In genomic region chr11:82902086-82902485, GRCh38 we compare ENCODE assay signal across 7 cellular contexts. TPM values are rescaled to one million over a fixed set of nuclear protein-coding genes. Genes with fewer than 3 reads are reported as not detected.
DNase-seq lines count a peak whose midpoint lies in the region; ATAC-seq and TF ChIP-seq lines count a peak whose summit lies in the region.

No MANE protein-coding gene starts in this region.

- no peaks in the 10 kb centered on the region for H3K9me2 ChIP-seq in GM23338 (ENCODE audit: insufficient read depth)

- H3K4me1 ChIP-seq in GM23338 (ENCODE audit: insufficient read depth) (peaks cover 26% of the 10 kb centered on the region), SJCRH30 (peaks cover 8% of the 10 kb centered on the region), esophagus squamous epithelium (peaks cover 19 to 82% (median 24%) of the 10 kb centered on the region in 3 donors)

- no peak for TF ChIP-seq POLR2A in esophagus squamous epithelium (IDR thresholded peaks at IDR 0.05)

- no peaks in the 10 kb centered on the region for H3K36me3 ChIP-seq in GM23338 (ENCODE audit: insufficient read depth)
- no peaks in the 10 kb centered on the region for H3K36me3 ChIP-seq in SJCRH30
- H3K36me3 ChIP-seq in esophagus squamous epithelium = no peaks in the 10 kb centered on the region

- intact Hi-C loops in esophagus squamous epithelium (cut with DNase I) = loop anchor here (10.0 kb wide), 2 partner anchors 263 to 373 kb away; no protein-coding TSS in a partner anchor

- peak overlapping the region; percentile 78 for H3K4me2 ChIP-seq in GM23338

- H3K79me2 ChIP-seq in GM23338 (replicated peaks; ENCODE audit: insufficient read depth) = peaks cover 68% of the 10 kb centered on the region

- peak overlapping the region; percentile 93 for H3K4me3 Mint-ChIP-seq in GM23338

- H3K9me3 Mint-ChIP-seq in GM23338 = no peaks in the 10 kb centered on the region

- H3K27me3 Mint-ChIP-seq in GM23338 (ENCODE audit: insufficient read depth, low read depth, poor library complexity) = no peaks in the 10 kb centered on the region

- ATAC-seq in GM23338 (no peak), HG03378 (IDR thresholded peaks at IDR 0.05; ENCODE audit: unreplicated experiment) (no peak)

- H2AFZ ChIP-seq in GM23338 = peak overlapping the region; percentile 24; the same call in 1 of the 2 replicates

- no peaks in the 10 kb centered on the region for H3K36me3 Mint-ChIP-seq in GM23338 (ENCODE audit: low read depth)

- H3K9me3 ChIP-seq in SJCRH30 (replicated peaks) (no peaks in the 10 kb centered on the region), esophagus squamous epithelium (no peaks in the 10 kb centered on the region)

- DNase-seq in GM23338 (ENCODE audit: low spot score) (no peak), SJCRH30 (no peak), esophagus squamous epithelium (lab: John Stamatoyannopoulos, UW) (no peak), skeletal muscle cell (ENCODE audit: low read depth) (no peak), NCI-H1694 treated with DMSO at 0.1 percent for 48 hours (lab: John Stamatoyannopoulos, UW) (no peak), DMS153 treated with DMSO at 0.1 percent for 48 hours (lab: John Stamatoyannopoulos, UW; ENCODE audit: unreplicated experiment) (no peak)

- peak overlapping the region; percentile 64 for H3K27ac Mint-ChIP-seq in GM23338

- H3K27me3 ChIP-seq in GM23338 (ENCODE audit: insufficient read depth) = no peaks in the 10 kb centered on the region
- no peaks in the 10 kb centered on the region for H3K27me3 ChIP-seq in SJCRH30
- no peaks in the 10 kb centered on the region for H3K27me3 ChIP-seq in esophagus squamous epithelium

- TF ChIP-seq CTCF in GM23338 (conservative IDR thresholded peaks at IDR 0.05; ENCODE audit: low read depth in 2 of 2) = no peak
- TF ChIP-seq CTCF in esophagus squamous epithelium (IDR thresholded peaks at IDR 0.05) = no peak

- H3K27ac ChIP-seq in GM23338 (ENCODE audit: low read depth) (peak overlapping the region; percentile 14; the same call in 1 of the 2 replicates), SJCRH30 (peak overlapping the region; percentile 77), esophagus squamous epithelium (peak overlapping the region in 2 of 4 donors; percentile 97)

- peaks cover 10% of the 10 kb centered on the region; the same call in 1 of the 2 replicates for H4K20me1 ChIP-seq in GM23338 (replicated peaks; ENCODE audit: insufficient read depth)

- H3K4me3 ChIP-seq in GM23338 (peak overlapping the region; percentile 73), SJCRH30 (peak overlapping the region; percentile 82), esophagus squamous epithelium (peak overlapping the region; percentile 62 to 82 (median 74)), skeletal muscle cell (ENCODE audit: low read depth, low read length) (peak overlapping the region; percentile 63)

- H3F3A ChIP-seq in GM23338 (replicated peaks; ENCODE audit: low read depth) = no peaks in the 10 kb centered on the region

- peaks cover 25% of the 10 kb centered on the region for H3K4me1 Mint-ChIP-seq in GM23338

- WGBS in esophagus squamous epithelium, 2 donors = 1 to 3% methylated on average over 9 of the region's 9 CpGs

TF ChIP-seq in GM23338, 12 proteins besides CTCF, POLR2A, EP300 and RAD21:
- no peak for TF ChIP-seq NANOG (IDR thresholded peaks at IDR 0.05; ENCODE audit: borderline replicate concordance)
- no peak for TF ChIP-seq EZH2phosphoT487 (IDR thresholded peaks at IDR 0.05; ENCODE audit: unreplicated experiment)
- TF ChIP-seq ZNF331 (CRISPR knock-in tag; IDR thresholded peaks at IDR 0.05; ENCODE audit: low read depth) = no peak
- TF ChIP-seq ZNF114 (CRISPR knock-in tag; IDR thresholded peaks at IDR 0.05) = no peak
- no peak for TF ChIP-seq CREB1 (CRISPR knock-in tag; IDR thresholded peaks at IDR 0.05; ENCODE audit: low read depth)
- TF ChIP-seq, protein P1, sequence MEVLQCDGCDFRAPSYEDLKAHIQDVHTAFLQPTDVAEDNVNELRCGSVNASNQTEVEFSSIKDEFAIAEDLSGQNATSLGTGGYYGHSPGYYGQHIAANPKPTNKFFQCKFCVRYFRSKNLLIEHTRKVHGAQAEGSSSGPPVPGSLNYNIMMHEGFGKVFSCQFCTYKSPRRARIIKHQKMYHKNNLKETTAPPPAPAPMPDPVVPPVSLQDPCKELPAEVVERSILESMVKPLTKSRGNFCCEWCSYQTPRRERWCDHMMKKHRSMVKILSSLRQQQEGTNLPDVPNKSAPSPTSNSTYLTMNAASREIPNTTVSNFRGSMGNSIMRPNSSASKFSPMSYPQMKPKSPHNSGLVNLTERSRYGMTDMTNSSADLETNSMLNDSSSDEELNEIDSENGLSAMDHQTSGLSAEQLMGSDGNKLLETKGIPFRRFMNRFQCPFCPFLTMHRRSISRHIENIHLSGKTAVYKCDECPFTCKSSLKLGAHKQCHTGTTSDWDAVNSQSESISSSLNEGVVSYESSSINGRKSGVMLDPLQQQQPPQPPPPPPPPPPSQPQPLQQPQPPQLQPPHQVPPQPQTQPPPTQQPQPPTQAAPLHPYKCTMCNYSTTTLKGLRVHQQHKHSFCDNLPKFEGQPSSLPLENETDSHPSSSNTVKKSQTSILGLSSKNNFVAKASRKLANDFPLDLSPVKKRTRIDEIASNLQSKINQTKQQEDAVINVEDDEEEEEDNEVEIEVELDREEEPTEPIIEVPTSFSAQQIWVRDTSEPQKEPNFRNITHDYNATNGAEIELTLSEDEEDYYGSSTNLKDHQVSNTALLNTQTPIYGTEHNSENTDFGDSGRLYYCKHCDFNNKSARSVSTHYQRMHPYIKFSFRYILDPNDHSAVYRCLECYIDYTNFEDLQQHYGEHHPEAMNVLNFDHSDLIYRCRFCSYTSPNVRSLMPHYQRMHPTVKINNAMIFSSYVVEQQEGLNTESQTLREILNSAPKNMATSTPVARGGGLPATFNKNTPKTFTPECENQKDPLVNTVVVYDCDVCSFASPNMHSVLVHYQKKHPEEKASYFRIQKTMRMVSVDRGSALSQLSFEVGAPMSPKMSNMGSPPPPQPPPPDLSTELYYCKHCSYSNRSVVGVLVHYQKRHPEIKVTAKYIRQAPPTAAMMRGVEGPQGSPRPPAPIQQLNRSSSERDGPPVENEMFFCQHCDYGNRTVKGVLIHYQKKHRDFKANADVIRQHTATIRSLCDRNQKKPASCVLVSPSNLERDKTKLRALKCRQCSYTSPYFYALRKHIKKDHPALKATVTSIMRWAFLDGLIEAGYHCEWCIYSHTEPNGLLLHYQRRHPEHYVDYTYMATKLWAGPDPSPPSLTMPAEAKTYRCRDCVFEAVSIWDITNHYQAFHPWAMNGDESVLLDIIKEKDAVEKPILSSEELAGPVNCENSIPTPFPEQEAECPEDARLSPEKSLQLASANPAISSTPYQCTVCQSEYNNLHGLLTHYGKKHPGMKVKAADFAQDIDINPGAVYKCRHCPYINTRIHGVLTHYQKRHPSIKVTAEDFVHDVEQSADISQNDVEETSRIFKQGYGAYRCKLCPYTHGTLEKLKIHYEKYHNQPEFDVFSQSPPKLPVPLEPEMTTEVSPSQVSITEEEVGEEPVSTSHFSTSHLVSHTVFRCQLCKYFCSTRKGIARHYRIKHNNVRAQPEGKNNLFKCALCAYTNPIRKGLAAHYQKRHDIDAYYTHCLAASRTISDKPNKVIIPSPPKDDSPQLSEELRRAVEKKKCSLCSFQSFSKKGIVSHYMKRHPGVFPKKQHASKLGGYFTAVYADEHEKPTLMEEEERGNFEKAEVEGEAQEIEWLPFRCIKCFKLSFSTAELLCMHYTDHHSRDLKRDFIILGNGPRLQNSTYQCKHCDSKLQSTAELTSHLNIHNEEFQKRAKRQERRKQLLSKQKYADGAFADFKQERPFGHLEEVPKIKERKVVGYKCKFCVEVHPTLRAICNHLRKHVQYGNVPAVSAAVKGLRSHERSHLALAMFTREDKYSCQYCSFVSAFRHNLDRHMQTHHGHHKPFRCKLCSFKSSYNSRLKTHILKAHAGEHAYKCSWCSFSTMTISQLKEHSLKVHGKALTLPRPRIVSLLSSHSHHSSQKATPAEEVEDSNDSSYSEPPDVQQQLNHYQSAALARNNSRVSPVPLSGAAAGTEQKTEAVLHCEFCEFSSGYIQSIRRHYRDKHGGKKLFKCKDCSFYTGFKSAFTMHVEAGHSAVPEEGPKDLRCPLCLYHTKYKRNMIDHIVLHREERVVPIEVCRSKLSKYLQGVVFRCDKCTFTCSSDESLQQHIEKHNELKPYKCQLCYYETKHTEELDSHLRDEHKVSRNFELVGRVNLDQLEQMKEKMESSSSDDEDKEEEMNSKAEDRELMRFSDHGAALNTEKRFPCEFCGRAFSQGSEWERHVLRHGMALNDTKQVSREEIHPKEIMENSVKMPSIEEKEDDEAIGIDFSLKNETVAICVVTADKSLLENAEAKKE (CRISPR knock-in tag; IDR thresholded peaks at IDR 0.05) = no peak
- no peak for TF ChIP-seq ETS1 (IDR thresholded peaks at IDR 0.05)
- no peak for TF ChIP-seq POLR2AphosphoS5 (IDR thresholded peaks at IDR 0.05; ENCODE audit: low read depth)
- no peak for TF ChIP-seq STAT1 (IDR thresholded peaks at IDR 0.05; ENCODE audit: unreplicated experiment)
- TF ChIP-seq EZH2 (IDR thresholded peaks at IDR 0.05; ENCODE audit: low read depth, unreplicated experiment) = no peak

RNA-seq across cellular contexts. Expression of gene DDIAS, which starts 0.6 kb away (rescaled TPM):
- total RNA-seq in GM23338 (2014; rRNA removed; shearing (Covaris generic)) = 48.9 and 53.0 TPM in 2 replicates
- polyA plus RNA-seq in GM23338 (2016; fragmentation: Nextera tagmentation; extraction: Ambion mirVana) = 16.5 and 19.5 TPM in 2 replicates
- 56.7 and 58.7 TPM in 2 replicates for total RNA-seq in SJCRH30 (2014; rRNA removed; shearing (Covaris generic))
- total RNA-seq in esophagus squamous epithelium = 10 to 100 TPM in 1 of 4 donors, 1 to 10 TPM in 3; 2.8 to 10.9 (median 5.1) TPM

RNA-seq across cellular contexts. Expression of gene PRCP, which starts 1.9 kb away (rescaled TPM):
- 52.2 and 52.8 TPM in 2 replicates for total RNA-seq in GM23338 (2014; rRNA removed; shearing (Covaris generic))
- polyA plus RNA-seq in GM23338 (2016; fragmentation: Nextera tagmentation; extraction: Ambion mirVana) = 26.1 and 33.3 TPM in 2 replicates
- 65.8 and 72.1 TPM in 2 replicates for total RNA-seq in SJCRH30 (2014; rRNA removed; shearing (Covaris generic))
- 10 to 100 TPM; 39.6 to 82.4 (median 50.3) TPM for total RNA-seq in esophagus squamous epithelium
